ENCODE assay signal across 20 cellular contexts in the genomic region with DNA sequence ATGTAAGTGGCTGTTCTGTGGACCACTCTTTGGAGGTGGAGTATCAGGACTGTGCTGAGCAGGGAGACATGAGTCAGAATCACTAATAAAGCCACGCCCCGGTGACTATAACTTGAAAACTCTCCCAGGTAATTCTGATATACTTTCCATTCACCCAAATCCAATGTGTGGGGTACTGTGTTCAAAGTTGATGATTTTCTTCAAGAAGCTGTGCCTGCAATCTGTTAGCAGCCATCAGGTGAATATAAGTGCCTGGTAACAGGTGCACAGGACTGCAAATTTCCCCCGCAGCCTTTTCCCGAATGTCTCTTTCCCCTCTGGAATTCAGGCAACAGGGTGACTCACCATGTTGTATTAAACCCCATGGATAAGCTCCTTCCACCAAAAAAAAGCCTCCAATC. TPM values are rescaled to one million over a fixed set of nuclear protein-coding genes. Genes with fewer than 3 reads are reported as not detected.
DNase-seq lines count a peak whose midpoint lies in the region; ATAC-seq and TF ChIP-seq lines count a peak whose summit lies in the region.
"Had no signal": no experiment of that assay in that cellular context is flagged by ENCODE, and none has a peak within 500 bp of the region (broad histone marks: within the 10 kb centered on the region; RNA-seq: fewer than 3 reads in every experiment).

No MANE protein-coding gene starts in this region.

- no peak overlapping the region for H3K9ac ChIP-seq in endodermal cell (ENCODE audit: extremely low read depth, low read length, poor library complexity, severe bottlenecking)
- H3K9ac ChIP-seq: BLaER1 treated with 17β-estradiol and CSF1 and Interleukin-3, amounts not matched to agents 10 nM and 100 nM had no signal

- in situ Hi-C loops in Caki2 (cut with HindIII; ENCODE audit: low pct_unique_long_range_greater_than_20kb, low sequenced_read_pairs): no loop called here

- peaks cover 5% of the 10 kb centered on the region for H3K4me1 ChIP-seq in endodermal cell (ENCODE audit: control insufficient read depth, insufficient read depth, low read length)
- H3K4me1 ChIP-seq: BLaER1 treated with 17β-estradiol and CSF1 and Interleukin-3, amounts not matched to agents 10 nM and 100 nM had no signal

- H3K36me3 Mint-ChIP-seq in endodermal cell (ENCODE audit: low read depth): no peaks in the 10 kb centered on the region
- no peaks in the 10 kb centered on the region for H3K36me3 Mint-ChIP-seq in activated naive CD4-positive, alpha-beta T cell treated with anti-CD3 and anti-CD28 coated beads, Interleukin-2, amount 10 ng/mL, durations not matched to agents 7 days and 5 days
- H3K36me3 Mint-ChIP-seq: activated naive CD8-positive, alpha-beta T cell; stimulated activated naive B cell treated with anti-CD40 and anti-IgM and Interleukin-4, amounts not matched to agents 10 μg/mL and 1 μg/mL and 100 μg/mL, for 72 hours had no signal

- H3K27ac ChIP-seq in endodermal cell (ENCODE audit: low read depth, low read length): no peak overlapping the region
- H3K27ac ChIP-seq: BLaER1 treated with 17β-estradiol and CSF1 and Interleukin-3, amounts not matched to agents 10 nM and 100 nM; HL-60; vagina had no signal

- DNase-seq in Caki2 (ENCODE audit: low read depth) (peak; percentile 29), HT1080 (ENCODE audit: low read depth) (peak; percentile 77), endodermal cell (peak; percentile 55), myocyte (ENCODE audit: low read depth) (peak; percentile 49), inferior parietal cortex (ENCODE audit: extremely low spot score) (no peak), amygdala (lab: John Stamatoyannopoulos, UW) (no peak)
- DNase-seq in activated naive CD4-positive, alpha-beta T cell treated with anti-CD3 and anti-CD28 coated beads, Interleukin-2, amount 10 ng/mL, durations not matched to agents 7 days and 5 days: no peak
- DNase-seq: GF-D8; GOT3; NCI-H2107; NK-92 treated with Interleukin-12 subunit alpha and Interleukin-12 subunit beta, amount 100 ng/mL, for 24 hours; retina; SIG-M5; stimulated activated CD4-positive, alpha-beta T cell treated with anti-CD3 and anti-CD28 coated beads, Interleukin-4, amount 100 ng/mL, for 4 hours; stimulated activated naive B cell treated with anti-CD40 and anti-IgM and Interleukin-4, amounts not matched to agents 10 μg/mL and 1 μg/mL and 100 μg/mL, for 72 hours had no signal

- H3K27ac Mint-ChIP-seq in endodermal cell: no peak overlapping the region
- H3K27ac Mint-ChIP-seq in activated naive CD4-positive, alpha-beta T cell treated with anti-CD3 and anti-CD28 coated beads, Interleukin-2, amount 10 ng/mL, durations not matched to agents 7 days and 5 days: no peak overlapping the region
- H3K27ac Mint-ChIP-seq: activated naive CD8-positive, alpha-beta T cell; stimulated activated naive B cell treated with anti-CD40 and anti-IgM and Interleukin-4, amounts not matched to agents 10 μg/mL and 1 μg/mL and 100 μg/mL, for 72 hours had no signal

- H3K27me3 Mint-ChIP-seq in endodermal cell (ENCODE audit: insufficient read depth): no peaks in the 10 kb centered on the region
- H3K27me3 Mint-ChIP-seq in activated naive CD4-positive, alpha-beta T cell treated with anti-CD3 and anti-CD28 coated beads, Interleukin-2, amount 10 ng/mL, durations not matched to agents 7 days and 5 days: no peaks in the 10 kb centered on the region

- 83 to 89% methylated on average over 2 to 4 of the region's 4 CpGs for WGBS in endodermal cell (ENCODE audit: insufficient coverage in 1 of 2, insufficient read length in 1 of 2), 2 experiments

- CTCF ChIA-PET in activated naive CD4-positive, alpha-beta T cell treated with anti-CD3 and anti-CD28 coated beads, Interleukin-2, amount 10 ng/mL, durations not matched to agents 7 days and 5 days (lab: Charles Lee): no interaction called here

- no peaks in the 10 kb centered on the region for H3K9me3 ChIP-seq in endodermal cell (ENCODE audit: control insufficient read depth, low read length)
- H3K9me3 ChIP-seq: BLaER1 treated with 17β-estradiol and CSF1 and Interleukin-3, amounts not matched to agents 10 nM and 100 nM; vagina had no signal

- H3K27me3 ChIP-seq in endodermal cell (ENCODE audit: control insufficient read depth, insufficient read depth, low read length, poor library complexity, severe bottlenecking): no peaks in the 10 kb centered on the region
- H3K27me3 ChIP-seq: BLaER1 treated with 17β-estradiol and CSF1 and Interleukin-3, amounts not matched to agents 10 nM and 100 nM; vagina had no signal

- no peak overlapping the region for H3K4me3 Mint-ChIP-seq in endodermal cell
- no peak overlapping the region for H3K4me3 Mint-ChIP-seq in activated naive CD4-positive, alpha-beta T cell treated with anti-CD3 and anti-CD28 coated beads, Interleukin-2, amount 10 ng/mL, durations not matched to agents 7 days and 5 days
- H3K4me3 Mint-ChIP-seq: activated naive CD8-positive, alpha-beta T cell; stimulated activated naive B cell treated with anti-CD40 and anti-IgM and Interleukin-4, amounts not matched to agents 10 μg/mL and 1 μg/mL and 100 μg/mL, for 72 hours had no signal

- no peak for ATAC-seq in HG03108 (IDR thresholded peaks at IDR 0.05; ENCODE audit: unreplicated experiment)
- ATAC-seq: stimulated activated naive B cell treated with anti-CD40 and anti-IgM and Interleukin-4, amounts not matched to agents 10 μg/mL and 1 μg/mL and 100 μg/mL, for 72 hours had no signal

- no peak for TF ChIP-seq CTCF in endodermal cell (conservative IDR thresholded peaks at IDR 0.05)

- peaks cover 24% of the 10 kb centered on the region for H3K4me1 Mint-ChIP-seq in endodermal cell
- H3K4me1 Mint-ChIP-seq in activated naive CD4-positive, alpha-beta T cell treated with anti-CD3 and anti-CD28 coated beads, Interleukin-2, amount 10 ng/mL, durations not matched to agents 7 days and 5 days: no peaks in the 10 kb centered on the region
- H3K4me1 Mint-ChIP-seq: stimulated activated naive B cell treated with anti-CD40 and anti-IgM and Interleukin-4, amounts not matched to agents 10 μg/mL and 1 μg/mL and 100 μg/mL, for 72 hours had no signal

- H3K9me3 Mint-ChIP-seq in endodermal cell: no peaks in the 10 kb centered on the region
- H3K9me3 Mint-ChIP-seq in activated naive CD4-positive, alpha-beta T cell treated with anti-CD3 and anti-CD28 coated beads, Interleukin-2, amount 10 ng/mL, durations not matched to agents 7 days and 5 days: peaks cover 1% of the 10 kb centered on the region

- H3K4me3 ChIP-seq in endodermal cell (ENCODE audit: low read length): no peak overlapping the region
- H3K4me3 ChIP-seq: BLaER1 treated with 17β-estradiol and CSF1 and Interleukin-3, amounts not matched to agents 10 nM and 100 nM; vagina had no signal

- H3K36me3 ChIP-seq in endodermal cell (ENCODE audit: control insufficient read depth, insufficient read depth, low read length): no peaks in the 10 kb centered on the region
- H3K36me3 ChIP-seq: BLaER1 treated with 17β-estradiol and CSF1 and Interleukin-3, amounts not matched to agents 10 nM and 100 nM; vagina had no signal

RNA-seq across cellular contexts. Expression of a gene that starts 17.0 kb away (rescaled TPM):
- 0.88 and 1.3 TPM in 2 replicates for total RNA-seq in Caki2 (2014; rRNA removed; shearing (Covaris generic); ENCODE audit: low replicate concordance)
- 12.4 and 15.2 TPM in 2 replicates for total RNA-seq in HT1080 (2014; rRNA removed; shearing (Covaris generic))
- 6.0 and 8.6 TPM in 2 replicates for polyA plus RNA-seq in HT1080 (2015; cell fraction: cytosol; rRNA removed)
- 10.7 and 13.1 TPM in 2 replicates for polyA plus RNA-seq in HT1080 (2015; cell fraction: nucleus; rRNA removed)
- 10 to 100 TPM; 38.6 to 45.1 TPM for total RNA-seq in endodermal cell
- 33.5 TPM for polyA plus RNA-seq in endodermal cell (2013, experiment 1 of 2)
- 28.6 TPM for polyA plus RNA-seq in endodermal cell (2013, experiment 2 of 2)
- total RNA-seq in myocyte: 10.6 and 14.5 TPM in 2 replicates
- 7.2 TPM for polyA plus RNA-seq in myocyte (2012)

Comparison
In these comparisons a context has a peak if more than half of its experiments do, and no peak if none do; other contexts are left out.
1. DNase-seq: peak in Caki2 (single experiment), HT1080 (single experiment), endodermal cell (single experiment) and myocyte (single experiment); none in inferior parietal cortex (single experiment), amygdala (0 of 56) and activated naive CD4-positive, alpha-beta T cell treated with anti-CD3 and anti-CD28 coated beads, Interleukin-2, amount 10 ng/mL, durations not matched to agents 7 days and 5 days (single experiment).